Comparison of ENCODE assay signal across 22 cellular contexts in the genomic region with DNA sequence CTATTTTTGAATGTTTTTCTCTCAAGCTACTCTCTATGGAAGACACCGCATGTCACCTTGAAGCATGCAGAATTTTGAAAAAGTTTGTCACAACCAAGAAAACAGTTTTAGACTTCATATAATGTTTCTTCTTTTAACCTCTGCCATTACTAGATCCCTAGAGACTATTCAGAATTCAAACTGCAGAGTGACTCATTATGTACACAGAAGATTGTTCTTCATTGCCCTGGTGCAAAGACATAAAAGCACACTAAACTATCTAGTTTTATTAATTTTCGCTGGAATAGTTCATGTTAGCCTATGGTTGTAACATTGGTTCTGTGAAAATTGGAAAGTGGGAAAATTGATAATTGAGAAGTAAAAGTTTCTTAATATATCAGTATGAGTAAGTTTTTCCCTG. TPM values are rescaled to one million over a fixed set of nuclear protein-coding genes. Genes with fewer than 3 reads are reported as not detected.
DNase-seq lines count a peak whose midpoint lies in the region; ATAC-seq and TF ChIP-seq lines count a peak whose summit lies in the region.
"Had no signal": no experiment of that assay in that cellular context is flagged by ENCODE, and none has a peak within 500 bp of the region (broad histone marks: within the 10 kb centered on the region; RNA-seq: fewer than 3 reads in every experiment).

No MANE protein-coding gene starts in this region.

- peaks cover 2% of the 10 kb centered on the region for H3K9me3 Mint-ChIP-seq in glutamatergic neuron (ENCODE audit: unreplicated experiment)
- H3K9me3 Mint-ChIP-seq in activated naive CD4-positive, alpha-beta T cell treated with anti-CD3 and anti-CD28 coated beads, Interleukin-2, amount 50 U/mL, for 72 hours = no peaks in the 10 kb centered on the region
- H3K9me3 Mint-ChIP-seq: activated naive CD8-positive, alpha-beta T cell treated with anti-CD3 and anti-CD28 coated beads, Interleukin-2, amount 50 U/mL, for 24 hours; activated T-cell treated with anti-CD3 and anti-CD28 coated beads, Interleukin-2, amount 50 U/mL, for 72 hours; central memory CD8-positive, alpha-beta T cell; effector memory CD8-positive, alpha-beta T cell had no signal

- no peak for TF ChIP-seq CTCF in glutamatergic neuron (IDR thresholded peaks at IDR 0.05; ENCODE audit: partially characterized antibody, unreplicated experiment)

- no peaks in the 10 kb centered on the region for H3K27me3 ChIP-seq in adipocyte (replicated peaks; ENCODE audit: control insufficient read depth, insufficient read depth, low read length)
- H3K27me3 ChIP-seq: gastroesophageal sphincter, pancreas, suprapubic skin had no signal

- no peak overlapping the region for H3K9ac ChIP-seq in adipocyte (ENCODE audit: low read length)

- H3K4me3 ChIP-seq in adipocyte (ENCODE audit: low read length) = no peak overlapping the region
- H3K4me3 ChIP-seq: gastroesophageal sphincter, pancreas, suprapubic skin had no signal

- H3K36me3 ChIP-seq in adipocyte (ENCODE audit: control insufficient read depth, insufficient read depth, low read length, severe bottlenecking) = no peaks in the 10 kb centered on the region
- H3K36me3 ChIP-seq: gastroesophageal sphincter, suprapubic skin had no signal

- H3K27me3 Mint-ChIP-seq in glutamatergic neuron (ENCODE audit: unreplicated experiment) = peaks cover 2% of the 10 kb centered on the region
- H3K27me3 Mint-ChIP-seq: activated naive CD8-positive, alpha-beta T cell treated with anti-CD3 and anti-CD28 coated beads, Interleukin-2, amount 50 U/mL, for 24 hours; B cell; central memory CD8-positive, alpha-beta T cell; effector memory CD8-positive, alpha-beta T cell had no signal

- H3K9me3 ChIP-seq in adipocyte (ENCODE audit: control insufficient read depth, low read length) = no peaks in the 10 kb centered on the region
- H3K9me3 ChIP-seq: gastroesophageal sphincter, pancreas, suprapubic skin had no signal

- ATAC-seq in activated naive CD4-positive, alpha-beta T cell treated with anti-CD3 and anti-CD28 coated beads, Interleukin-2, amount 50 U/mL, for 72 hours = no peak
- ATAC-seq: activated CD8-positive, alpha-beta T cell treated with anti-CD3 and anti-CD28 coated beads, Interleukin-2, amount 10 ng/mL, durations not matched to agents 7 days and 5 days; activated naive CD8-positive, alpha-beta T cell treated with anti-CD3 and anti-CD28 coated beads, Interleukin-2, amount 50 U/mL, for 24 hours; activated T-cell treated with anti-CD3 and anti-CD28 coated beads, Interleukin-2, amount 50 U/mL, for 72 hours; effector memory CD8-positive, alpha-beta T cell; gastroesophageal sphincter; pancreas had no signal

- peaks cover 22% of the 10 kb centered on the region for H3K4me1 ChIP-seq in adipocyte (ENCODE audit: control insufficient read depth, insufficient read depth, low read length)
- H3K4me1 ChIP-seq: pancreas had no signal

- H3K27ac Mint-ChIP-seq in glutamatergic neuron (ENCODE audit: unreplicated experiment) = no peak overlapping the region
- H3K27ac Mint-ChIP-seq in activated naive CD4-positive, alpha-beta T cell treated with anti-CD3 and anti-CD28 coated beads, Interleukin-2, amount 50 U/mL, for 72 hours = no peak overlapping the region
- H3K27ac Mint-ChIP-seq: activated CD8-positive, alpha-beta T cell treated with anti-CD3 and anti-CD28 coated beads, Interleukin-2, amount 10 ng/mL, durations not matched to agents 7 days and 5 days; B cell had no signal

- no peak overlapping the region for H3K4me3 Mint-ChIP-seq in glutamatergic neuron (ENCODE audit: unreplicated experiment)
- H3K4me3 Mint-ChIP-seq: activated CD8-positive, alpha-beta T cell treated with anti-CD3 and anti-CD28 coated beads, Interleukin-2, amount 10 ng/mL, durations not matched to agents 7 days and 5 days; activated naive CD8-positive, alpha-beta T cell treated with anti-CD3 and anti-CD28 coated beads, Interleukin-2, amount 50 U/mL, for 24 hours; activated T-cell treated with anti-CD3 and anti-CD28 coated beads, Interleukin-2, amount 50 U/mL, for 72 hours; B cell; central memory CD8-positive, alpha-beta T cell; effector memory CD8-positive, alpha-beta T cell had no signal

- no peaks in the 10 kb centered on the region for H3K36me3 Mint-ChIP-seq in glutamatergic neuron (ENCODE audit: unreplicated experiment)
- H3K36me3 Mint-ChIP-seq in activated naive CD4-positive, alpha-beta T cell treated with anti-CD3 and anti-CD28 coated beads, Interleukin-2, amount 50 U/mL, for 72 hours = peaks cover 0 to 11% of the 10 kb centered on the region in 2 donors

- no peaks in the 10 kb centered on the region for H3K4me1 Mint-ChIP-seq in glutamatergic neuron (ENCODE audit: low read depth, unreplicated experiment)

- peak; percentile 45 for DNase-seq in ELR (ENCODE audit: low read depth)
- DNase-seq in adipocyte (ENCODE audit: low read depth) = peak; percentile 64
- peak; percentile 74 for DNase-seq in fibroblast of peridontal ligament (ENCODE audit: extremely low read depth)
- peak; percentile 56 for DNase-seq in renal cortical epithelial cell (ENCODE audit: low read depth)
- no peak for DNase-seq in C1 segment of cervical spinal cord (lab: John Stamatoyannopoulos, UW)
- no peak for DNase-seq in HPDE6-E6E7 (ENCODE audit: extremely low spot score)
- DNase-seq in glutamatergic neuron = no peak
- no peak for DNase-seq in activated naive CD4-positive, alpha-beta T cell treated with anti-CD3 and anti-CD28 coated beads, Interleukin-2, amount 50 U/mL, for 72 hours (ENCODE audit: low spot score in 2 of 2)
- DNase-seq: activated CD8-positive, alpha-beta T cell treated with anti-CD3 and anti-CD28 coated beads, Interleukin-2, amount 10 ng/mL, durations not matched to agents 7 days and 5 days; activated naive CD8-positive, alpha-beta T cell treated with anti-CD3 and anti-CD28 coated beads, Interleukin-2, amount 50 U/mL, for 24 hours; activated T-cell treated with anti-CD3 and anti-CD28 coated beads, Interleukin-2, amount 50 U/mL, for 72 hours; effector memory CD8-positive, alpha-beta T cell; GOT3; KG1; NCI-H1092 treated with DMSO at 0.1 percent for 48 hours; NK-92 treated with Interleukin-12 subunit alpha and Interleukin-12 subunit beta, amount 100 ng/mL, for 24 hours; pancreas; stimulated activated CD4-positive, alpha-beta T cell treated with anti-CD3 and anti-CD28 coated beads, Interleukin-2, amount 100 ng/mL, for 48 hours had no signal

RNA-seq across cellular contexts. Expression of a gene that starts 18.4 kb away (rescaled TPM):
- total RNA-seq in renal cortical epithelial cell (0.17 and 0.99 TPM in 2 replicates), glutamatergic neuron (ENCODE audit: unreplicated experiment) (not detected)
- total RNA-seq in activated naive CD4-positive, alpha-beta T cell treated with anti-CD3 and anti-CD28 coated beads, Interleukin-2, amount 50 U/mL, for 72 hours = not detected
- total RNA-seq: activated CD8-positive, alpha-beta T cell treated with anti-CD3 and anti-CD28 coated beads, Interleukin-2, amount 10 ng/mL, durations not matched to agents 7 days and 5 days; activated T-cell treated with anti-CD3 and anti-CD28 coated beads, Interleukin-2, amount 50 U/mL, for 72 hours; B cell had no signal

Comparison
In these comparisons a context has a peak if more than half of its experiments do, and no peak if none do; other contexts are left out.
1. DNase-seq: peak in ELR (single experiment), adipocyte (single experiment), fibroblast of peridontal ligament (single experiment) and renal cortical epithelial cell (single experiment); none in C1 segment of cervical spinal cord (0 of 14), HPDE6-E6E7 (single experiment), glutamatergic neuron (single experiment) and activated naive CD4-positive, alpha-beta T cell treated with anti-CD3 and anti-CD28 coated beads, Interleukin-2, amount 50 U/mL, for 72 hours (0 of 2).